8 cellular contexts compared by ENCODE assay signal in genomic region chr19:16587031-16588023, GRCh38. TPM values are rescaled to one million over a fixed set of nuclear protein-coding genes. Genes with fewer than 3 reads are reported as not detected.
DNase-seq lines count a peak whose midpoint lies in the region; ATAC-seq and TF ChIP-seq lines count a peak whose summit lies in the region.

No MANE protein-coding gene starts in this region.

- CTCF ChIA-PET in activated CD4-positive, alpha-beta T cell treated with anti-CD3 and anti-CD28 coated beads for 36 hours (lab: Charles Lee): interaction anchor here (0.6 to 1.5 kb wide), 9 partner anchors 9 to 75 kb away, joined by 3 to 8 read pairs (median 3); partner anchors contain the start of gene SLC35E1

- H3K4me1 Mint-ChIP-seq in activated CD4-positive, alpha-beta T cell treated with anti-CD3 and anti-CD28 coated beads for 36 hours: peaks cover 84% of the 10 kb centered on the region
- H3K4me1 Mint-ChIP-seq in natural killer cell treated with Interleukin-12 subunit alpha and Interleukin-12 subunit beta and Interleukin-15 and Interleukin-18, amount 100 ng/mL, for 72 hours (ENCODE audit: low read depth in 2 of 2): peaks cover 67 to 72% of the 10 kb centered on the region in 2 donors

- ATAC-seq in activated CD4-positive, alpha-beta T cell treated with anti-CD3 and anti-CD28 coated beads for 36 hours: peak; percentile 21
- peak; percentile 25 to 26 for ATAC-seq in natural killer cell treated with Interleukin-12 subunit alpha and Interleukin-12 subunit beta and Interleukin-15 and Interleukin-18, amount 100 ng/mL, for 72 hours

- no peak overlapping the region for H3K4me3 ChIP-seq in AG10803 (ENCODE audit: low read length)
- H3K4me3 ChIP-seq in Jurkat, Clone E6-1 (ENCODE audit: low read length): peak overlapping the region; percentile 48

- H3K36me3 Mint-ChIP-seq in activated CD4-positive, alpha-beta T cell treated with anti-CD3 and anti-CD28 coated beads for 36 hours (ENCODE audit: low read depth): peaks cover 6% of the 10 kb centered on the region
- H3K36me3 Mint-ChIP-seq in natural killer cell treated with Interleukin-12 subunit alpha and Interleukin-12 subunit beta and Interleukin-15 and Interleukin-18, amount 100 ng/mL, for 72 hours: no peaks in the 10 kb centered on the region

- H3K4me3 Mint-ChIP-seq in activated CD4-positive, alpha-beta T cell treated with anti-CD3 and anti-CD28 coated beads for 36 hours: peak overlapping the region; percentile 79
- peak overlapping the region; percentile 80 for H3K4me3 Mint-ChIP-seq in natural killer cell treated with Interleukin-12 subunit alpha and Interleukin-12 subunit beta and Interleukin-15 and Interleukin-18, amount 100 ng/mL, for 72 hours

- DNase-seq in AG10803 (ENCODE audit: low read depth): peak; percentile 69
- DNase-seq in Jurkat, Clone E6-1 (ENCODE audit: low read depth, low spot score): peak; percentile 78
- DNase-seq in activated CD4-positive, alpha-beta T cell treated with anti-CD3 and anti-CD28 coated beads for 36 hours: peak; percentile 80
- DNase-seq in dermis blood vessel endothelial cell: peak; percentile 38
- no peak for DNase-seq in natural killer cell treated with Interleukin-12 subunit alpha and Interleukin-12 subunit beta and Interleukin-15 and Interleukin-18, amount 100 ng/mL, for 72 hours (ENCODE audit: low spot score)
- no peak for DNase-seq in NCI-H2107 (lab: John Stamatoyannopoulos, UW)
- DNase-seq in dedifferentiated amniotic fluid mesenchymal stem cell (ENCODE audit: extremely low spot score): no peak
- DNase-seq in GM19240 (ENCODE audit: insufficient read length, low spot score): no peak

- H3K27me3 Mint-ChIP-seq in activated CD4-positive, alpha-beta T cell treated with anti-CD3 and anti-CD28 coated beads for 36 hours: no peaks in the 10 kb centered on the region
- H3K27me3 Mint-ChIP-seq in natural killer cell treated with Interleukin-12 subunit alpha and Interleukin-12 subunit beta and Interleukin-15 and Interleukin-18, amount 100 ng/mL, for 72 hours: no peaks in the 10 kb centered on the region

- no peaks in the 10 kb centered on the region for H3K9me3 Mint-ChIP-seq in activated CD4-positive, alpha-beta T cell treated with anti-CD3 and anti-CD28 coated beads for 36 hours (ENCODE audit: low read depth)
- no peaks in the 10 kb centered on the region for H3K9me3 Mint-ChIP-seq in natural killer cell treated with Interleukin-12 subunit alpha and Interleukin-12 subunit beta and Interleukin-15 and Interleukin-18, amount 100 ng/mL, for 72 hours

- intact Hi-C loops in activated CD4-positive, alpha-beta T cell treated with anti-CD3 and anti-CD28 coated beads for 36 hours (cut with DNase I, micrococcal nuclease): loop anchor here (1.0 to 10.0 kb wide), 6 partner anchors 28 to 510 kb away; partner anchors contain the start of genes HAUS8 (in 2 of the 2), MYO9B (in 2 of the 2), CHERP (in 1 of the 2) and SMIM7 (in 1 of the 2)

- peak overlapping the region; percentile 95 for H3K27ac Mint-ChIP-seq in activated CD4-positive, alpha-beta T cell treated with anti-CD3 and anti-CD28 coated beads for 36 hours
- peak overlapping the region; percentile 71 to 82 for H3K27ac Mint-ChIP-seq in natural killer cell treated with Interleukin-12 subunit alpha and Interleukin-12 subunit beta and Interleukin-15 and Interleukin-18, amount 100 ng/mL, for 72 hours

- POLR2A ChIA-PET in activated CD4-positive, alpha-beta T cell treated with anti-CD3 and anti-CD28 coated beads for 36 hours (lab: Charles Lee): interaction anchor here (0.7 to 3.0 kb wide), 8 partner anchors 14 to 546 kb away, joined by 3 to 14 read pairs (median 4); partner anchors contain the start of genes MED26, SLC35E1 and SMIM7

- no peak for TF ChIP-seq CTCF in AG10803 (conservative IDR thresholded peaks at IDR 0.05; ENCODE audit: low read length)

RNA-seq across cellular contexts. Expression of gene SLC35E1, which starts 15.1 kb away (rescaled TPM):
- 34.3 TPM for polyA plus RNA-seq in Jurkat, Clone E6-1 (2012; ENCODE audit: insufficient read depth, insufficient read length)
- total RNA-seq in activated CD4-positive, alpha-beta T cell treated with anti-CD3 and anti-CD28 coated beads for 36 hours: 10 to 100 TPM; 51.5 to 72.1 TPM
- 24.5 and 34.1 TPM in 2 replicates for total RNA-seq in dermis blood vessel endothelial cell
- total RNA-seq in natural killer cell treated with Interleukin-12 subunit alpha and Interleukin-12 subunit beta and Interleukin-15 and Interleukin-18, amount 100 ng/mL, for 72 hours: 10 to 100 TPM; 52.2 to 71.5 TPM

RNA-seq across cellular contexts. Expression of gene MED26, which starts 40.7 kb away (rescaled TPM):
- 10.5 TPM for polyA plus RNA-seq in Jurkat, Clone E6-1 (2012; ENCODE audit: insufficient read depth, insufficient read length)
- total RNA-seq in activated CD4-positive, alpha-beta T cell treated with anti-CD3 and anti-CD28 coated beads for 36 hours: 10 to 100 TPM; 13.6 to 14.5 TPM
- 5.3 and 5.4 TPM in 2 replicates for total RNA-seq in dermis blood vessel endothelial cell
- total RNA-seq in natural killer cell treated with Interleukin-12 subunit alpha and Interleukin-12 subunit beta and Interleukin-15 and Interleukin-18, amount 100 ng/mL, for 72 hours: 10 to 100 TPM; 15.5 to 28.1 TPM

RNA-seq across cellular contexts. Expression of gene CHERP, which starts 45.1 kb away (rescaled TPM):
- polyA plus RNA-seq in Jurkat, Clone E6-1 (2012; ENCODE audit: insufficient read depth, insufficient read length): 52.4 TPM
- 10 to 100 TPM; 57.9 to 64.8 TPM for total RNA-seq in activated CD4-positive, alpha-beta T cell treated with anti-CD3 and anti-CD28 coated beads for 36 hours
- total RNA-seq in dermis blood vessel endothelial cell: 2.7 and 10.3 TPM in 2 replicates
- total RNA-seq in natural killer cell treated with Interleukin-12 subunit alpha and Interleukin-12 subunit beta and Interleukin-15 and Interleukin-18, amount 100 ng/mL, for 72 hours: 10 to 100 TPM; 64.1 to 93.0 TPM

Comparison
In these comparisons a context has a peak if more than half of its experiments do, and no peak if none do; other contexts are left out.
1. DNase-seq: peak in AG10803 (single experiment), Jurkat, Clone E6-1 (single experiment), activated CD4-positive, alpha-beta T cell treated with anti-CD3 and anti-CD28 coated beads for 36 hours (single experiment) and dermis blood vessel endothelial cell (single experiment); none in natural killer cell treated with Interleukin-12 subunit alpha and Interleukin-12 subunit beta and Interleukin-15 and Interleukin-18, amount 100 ng/mL, for 72 hours (single experiment), NCI-H2107 (single experiment), dedifferentiated amniotic fluid mesenchymal stem cell (single experiment) and GM19240 (single experiment).